Comparison of ENCODE assay signal across 19 cellular contexts in genomic region chrX:105618393-105619101, GRCh38.
DNase-seq lines count a peak whose midpoint lies in the region; ATAC-seq, FAIRE-seq and TF ChIP-seq lines count a peak whose summit lies in the region.
"Had no signal": no experiment of that assay in that cellular context is flagged by ENCODE, and none has a peak within 500 bp of the region (broad histone marks: within the 10 kb centered on the region; RNA-seq: fewer than 3 reads in every experiment).

No MANE protein-coding gene starts in this region.

- peaks cover 46% of the 10 kb centered on the region for H3K27me3 Mint-ChIP-seq in MCF 10A (ENCODE audit: insufficient read depth, unreplicated experiment)
- no peaks in the 10 kb centered on the region for H3K27me3 Mint-ChIP-seq in activated T-cell treated with anti-CD3 and anti-CD28 coated beads, Interleukin-2, amount 50 U/mL, for 72 hours (ENCODE audit: low read depth)
- H3K27me3 Mint-ChIP-seq: CD4-positive, alpha-beta T cell had no signal

- no peaks in the 10 kb centered on the region for H3K79me2 ChIP-seq in mammary epithelial cell (ENCODE audit: insufficient read depth, low read length)

- H3K4me2 ChIP-seq in mammary epithelial cell (ENCODE audit: insufficient read depth, low read depth, low read length), result peak overlapping the region; percentile 23

- no TSS peak for BruUV-seq in mammary epithelial cell (replicated peaks; lab: Mats Ljungman, UMichigan)
- BruUV-seq in MCF 10A (replicated peaks; lab: Mats Ljungman, UMichigan), result no TSS peak

- H3K9me3 ChIP-seq in mammary epithelial cell (replicated peaks; ENCODE audit: insufficient read depth, low read length), result no peaks in the 10 kb centered on the region
- H3K9me3 ChIP-seq: BE2C, MG63, SJSA1 had no signal

- no peak overlapping the region for H3K9ac ChIP-seq in mammary epithelial cell (ENCODE audit: insufficient read depth, low read length)

- H3K4me1 Mint-ChIP-seq in MCF 10A (ENCODE audit: insufficient read depth, unreplicated experiment), result no peaks in the 10 kb centered on the region
- no peaks in the 10 kb centered on the region for H3K4me1 Mint-ChIP-seq in activated T-cell treated with anti-CD3 and anti-CD28 coated beads, Interleukin-2, amount 50 U/mL, for 72 hours (ENCODE audit: low read depth)

- H3K4me3 ChIP-seq in mammary epithelial cell (replicated peaks in 1 of 3; ENCODE audit: insufficient read depth in 1 of 3, low read depth in 2 of 3, low read length in 3 of 3), result no peak overlapping the region
- no peak overlapping the region for H3K4me3 ChIP-seq in bronchial epithelial cell (ENCODE audit: low read depth, low read length)
- H3K4me3 ChIP-seq: MG63, SJSA1 had no signal

- CTCF ChIA-PET in mammary epithelial cell (lab: Charles Lee; ENCODE audit: low non-redundant PET) (no interaction called here), MCF 10A (lab: Yijun Ruan, JAX) (no interaction called here)

- WGBS in mammary epithelial cell (ENCODE audit: low coverage, missing lambda C conversion rate), result 10% methylated on average over 3 of the region's 3 CpGs

- H3K4me3 Mint-ChIP-seq in MCF 10A (ENCODE audit: unreplicated experiment), result no peak overlapping the region
- H3K4me3 Mint-ChIP-seq in activated T-cell treated with anti-CD3 and anti-CD28 coated beads, Interleukin-2, amount 50 U/mL, for 72 hours, result no peak overlapping the region
- H3K4me3 Mint-ChIP-seq: CD4-positive, alpha-beta T cell; HFFc6 had no signal

- H4K20me1 ChIP-seq in mammary epithelial cell (ENCODE audit: insufficient read depth, low read length), result no peaks in the 10 kb centered on the region

- DNase-seq in mammary epithelial cell, result peak; percentile 67
- DNase-seq in MCF 10A (ENCODE audit: unreplicated experiment), result no peak
- peak; percentile 57 for DNase-seq in bronchial epithelial cell (ENCODE audit: low read depth)
- DNase-seq in iris pigment epithelial cell (ENCODE audit: low read depth), result peak; percentile 28
- DNase-seq in D721Med (ENCODE audit: insufficient read length, low spot score), result no peak
- no peak for DNase-seq in activated T-cell treated with anti-CD3 and anti-CD28 coated beads, Interleukin-2, amount 50 U/mL, for 72 hours
- no peak for DNase-seq in DMS79 treated with DMSO at 0.1 percent for 48 hours (lab: John Stamatoyannopoulos, UW)
- DNase-seq in activated naive CD4-positive, alpha-beta T cell (lab: John Stamatoyannopoulos, UW), result no peak
- DNase-seq: 8988T; BE2C; CD4-positive, alpha-beta T cell; HFFc6; MG63; NCI-H1092 treated with DMSO at 0.1 percent for 48 hours; NCI-H1694 treated with DMSO at 0.1 percent for 48 hours had no signal

- H3K4me1 ChIP-seq in mammary epithelial cell (ENCODE audit: insufficient read depth, low read length), result peaks cover 3% of the 10 kb centered on the region
- H3K4me1 ChIP-seq: BE2C, SJSA1 had no signal

- POLR2A ChIA-PET in MCF 10A (lab: Yijun Ruan, JAX), result interaction anchor here (0.6 kb wide), 1 partner anchor 219 kb away, joined by 3 read pairs; no protein-coding TSS in a partner anchor

- H3K36me3 Mint-ChIP-seq in MCF 10A (ENCODE audit: insufficient read depth, unreplicated experiment), result no peaks in the 10 kb centered on the region
- H3K36me3 Mint-ChIP-seq in activated T-cell treated with anti-CD3 and anti-CD28 coated beads, Interleukin-2, amount 50 U/mL, for 72 hours (ENCODE audit: insufficient read depth in 2 of 2), result no peaks in the 10 kb centered on the region

- dilution Hi-C loops in mammary epithelial cell (cut with HindIII; ENCODE audit: low sequenced_read_pairs), result no loop called here

- intact Hi-C loops in mammary epithelial cell (cut with micrococcal nuclease) (no loop called here), MCF 10A (cut with micrococcal nuclease) (no loop called here)

- H3K27ac ChIP-seq in mammary epithelial cell (ENCODE audit: insufficient read depth, low read depth, low read length), result peak overlapping the region; percentile 9
- H3K27ac ChIP-seq: RWPE1, SJSA1 had no signal

- in situ Hi-C loops in mammary epithelial cell (cut with MboI; ENCODE audit: low sequenced_read_pairs in 2 of 2), result no loop called here

- H2AFZ ChIP-seq in mammary epithelial cell (ENCODE audit: low read depth, low read length), result no peak overlapping the region

- no peak for ATAC-seq in activated T-cell treated with anti-CD3 and anti-CD28 coated beads, Interleukin-2, amount 50 U/mL, for 72 hours (replicated peaks in 1 of 2)

- peaks cover 7% of the 10 kb centered on the region for H3K9me3 Mint-ChIP-seq in MCF 10A (ENCODE audit: unreplicated experiment)
- peaks cover 0 to 1% of the 10 kb centered on the region in 2 donors for H3K9me3 Mint-ChIP-seq in activated T-cell treated with anti-CD3 and anti-CD28 coated beads, Interleukin-2, amount 50 U/mL, for 72 hours
- H3K9me3 Mint-ChIP-seq: HFFc6 had no signal

- FAIRE-seq in bronchial epithelial cell (lab: Jason Lieb, UNC) (no peak), D721Med (lab: Jason Lieb, UNC) (no peak)
- FAIRE-seq: GM12892, H1 had no signal

- no peaks in the 10 kb centered on the region for H3K36me3 ChIP-seq in mammary epithelial cell (ENCODE audit: insufficient read depth, low read length)
- H3K36me3 ChIP-seq in bronchial epithelial cell (ENCODE audit: control insufficient read depth, insufficient read depth, low read length), result no peaks in the 10 kb centered on the region
- H3K36me3 ChIP-seq: BE2C, MG63, SJSA1 had no signal

- TF ChIP-seq CTCF in mammary epithelial cell (conservative IDR thresholded peaks at IDR 0.05 in 1 of 2, IDR thresholded peaks at IDR 0.05 in 1 of 2; ENCODE audit: extremely low read depth in 1 of 2, insufficient read depth in 1 of 2, low read depth in 1 of 2, low read length in 2 of 2) (no peak), MCF 10A (IDR thresholded peaks at IDR 0.05; ENCODE audit: unreplicated experiment) (no peak), bronchial epithelial cell (IDR thresholded peaks at IDR 0.05; ENCODE audit: insufficient read depth, low read length, severe bottlenecking) (no peak), D721Med (IDR thresholded peaks at IDR 0.05; ENCODE audit: insufficient read depth, missing control alignments) (no peak)

- no peak overlapping the region for H3K27ac Mint-ChIP-seq in MCF 10A (ENCODE audit: low read depth, unreplicated experiment)
- H3K27ac Mint-ChIP-seq in activated T-cell treated with anti-CD3 and anti-CD28 coated beads, Interleukin-2, amount 50 U/mL, for 72 hours, result no peak overlapping the region
- H3K27ac Mint-ChIP-seq: CD4-positive, alpha-beta T cell; HFFc6 had no signal

- H3K27me3 ChIP-seq in mammary epithelial cell (ENCODE audit: insufficient read depth, low read length) (no peaks in the 10 kb centered on the region), bronchial epithelial cell (ENCODE audit: control insufficient read depth, insufficient read depth, low read length) (no peaks in the 10 kb centered on the region)
- H3K27me3 ChIP-seq: BE2C, MG63, SJSA1 had no signal

Comparison
In these comparisons a context has a peak if more than half of its experiments do, and no peak if none do; other contexts are left out.
1. DNase-seq: peak in mammary epithelial cell (single experiment), bronchial epithelial cell (single experiment) and iris pigment epithelial cell (single experiment); none in MCF 10A (single experiment), D721Med (single experiment), activated T-cell treated with anti-CD3 and anti-CD28 coated beads, Interleukin-2, amount 50 U/mL, for 72 hours (0 of 2), DMS79 treated with DMSO at 0.1 percent for 48 hours (single experiment) and activated naive CD4-positive, alpha-beta T cell (0 of 4).